ENCODE assay signal across 25 cellular contexts in the genomic region with DNA sequence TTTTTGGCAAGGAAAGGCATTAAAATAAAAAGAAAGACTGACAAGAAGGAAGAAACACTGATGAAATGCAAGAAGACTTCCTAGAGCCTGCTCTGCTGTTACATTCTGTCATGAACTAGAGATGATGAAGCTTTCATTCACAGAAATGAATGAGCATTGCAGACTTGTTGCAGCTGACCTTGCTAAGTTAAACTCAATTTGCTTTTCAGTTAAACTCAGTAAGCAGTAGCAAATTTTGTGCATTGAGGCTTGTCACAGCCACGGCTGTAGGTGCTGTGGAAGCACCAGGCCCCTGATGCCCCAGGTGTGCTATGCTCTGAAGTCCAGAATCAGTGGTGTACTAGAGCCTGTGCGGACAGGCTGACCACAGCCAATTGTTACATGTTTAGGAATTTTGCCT. TPM values are rescaled to one million over a fixed set of nuclear protein-coding genes. Genes with fewer than 3 reads are reported as not detected.
DNase-seq lines count a peak whose midpoint lies in the region; FAIRE-seq and TF ChIP-seq lines count a peak whose summit lies in the region.
"Had no signal": no experiment of that assay in that cellular context is flagged by ENCODE, and none has a peak within 500 bp of the region (broad histone marks: within the 10 kb centered on the region; RNA-seq: fewer than 3 reads in every experiment).

No MANE protein-coding gene starts in this region.

- H2BK12ac ChIP-seq in H1 (ENCODE audit: low read depth, low read length): no peak overlapping the region

- peaks cover 12% of the 10 kb centered on the region for H3K4me1 Mint-ChIP-seq in activated CD4-positive, alpha-beta memory T cell treated with anti-CD3 and anti-CD28 coated beads, Interleukin-2, amount 10 ng/mL, durations not matched to agents 7 days and 5 days

- no peaks in the 10 kb centered on the region for H3K9me3 ChIP-seq in OCI-LY7 (ENCODE audit: low read length)
- no peaks in the 10 kb centered on the region for H3K9me3 ChIP-seq in H1 (ENCODE audit: insufficient read depth in 2 of 2, low read depth in 1 of 2, low read length in 1 of 2)
- H3K9me3 ChIP-seq: A549; BE2C; BLaER1 treated with 17β-estradiol and CSF1 and Interleukin-3, amounts not matched to agents 10 nM and 100 nM; HAP-1 had no signal

- H2BK5ac ChIP-seq in H1 (ENCODE audit: low read depth, low read length): no peak overlapping the region

- no peaks in the 10 kb centered on the region for H3K79me1 ChIP-seq in H1 (ENCODE audit: low read depth, low read length)

- no peak overlapping the region for H4K8ac ChIP-seq in H1 (ENCODE audit: extremely low read depth, insufficient read depth, low read length)

- H2AFZ ChIP-seq in OCI-LY7 (ENCODE audit: low read length): no peak overlapping the region
- 0 out of 2 replicates have a peak overlapping the region, but pooled peaks have one; percentile 69 for H2AFZ ChIP-seq in H1 (ENCODE audit: low read length)

- H3K9ac ChIP-seq in H1 (replicated peaks in 1 of 4; ENCODE audit: extremely low read depth in 1 of 4, low read depth in 3 of 4, low read length in 3 of 4): no peak overlapping the region
- H3K9ac ChIP-seq: BLaER1 treated with 17β-estradiol and CSF1 and Interleukin-3, amounts not matched to agents 10 nM and 100 nM had no signal

- peaks cover 2% of the 10 kb centered on the region for H3K27me3 Mint-ChIP-seq in activated CD4-positive, alpha-beta memory T cell treated with anti-CD3 and anti-CD28 coated beads, Interleukin-2, amount 10 ng/mL, durations not matched to agents 7 days and 5 days

- TF ChIP-seq RAD21 in H1 (IDR thresholded peaks at IDR 0.05 in 1 of 2, conservative IDR thresholded peaks at IDR 0.05 in 1 of 2; ENCODE audit: low read depth in 2 of 2, low read length in 2 of 2): no peak

- no peaks in the 10 kb centered on the region for H3K36me3 Mint-ChIP-seq in activated CD4-positive, alpha-beta memory T cell treated with anti-CD3 and anti-CD28 coated beads, Interleukin-2, amount 10 ng/mL, durations not matched to agents 7 days and 5 days (ENCODE audit: low read depth)
- H3K36me3 Mint-ChIP-seq: CD14-positive monocyte; CD8-positive, alpha-beta memory T cell had no signal

- H2BK20ac ChIP-seq in H1 (ENCODE audit: low read length): no peak overlapping the region

- H3K4me3 ChIP-seq in OCI-LY7 (ENCODE audit: low read depth, low read length, poor library complexity, severe bottlenecking) (no peak overlapping the region), H1 (ENCODE audit: extremely low read depth in 1 of 4, insufficient read depth in 2 of 4, low read depth in 3 of 4, low read length in 4 of 4) (no peak overlapping the region)
- H3K4me3 ChIP-seq: A549; BLaER1 treated with 17β-estradiol and CSF1 and Interleukin-3, amounts not matched to agents 10 nM and 100 nM; GM12878; GM23338; HAP-1 had no signal

- WGBS in H1 (ENCODE audit: extremely low coverage in 1 of 2, insufficient coverage in 1 of 2, insufficient read length in 1 of 2, insufficient replicate concordance in 2 of 2, low coverage in 1 of 2, low lambda C conversion rate in 2 of 2, missing lambda C conversion rate in 1 of 2), 2 experiments: 95% methylated on average over 2 of the region's 2 CpGs; no CpG with 5 or more reads in 1 of the 2 experiments

- H3K14ac ChIP-seq in H1 (ENCODE audit: insufficient read length): no peak overlapping the region

- CTCF ChIA-PET in OCI-LY7 (lab: Charles Lee; ENCODE audit: unreplicated experiment) (interaction anchor here (1.1 kb wide), 1 partner anchor 25 kb away, joined by 3 read pairs; no protein-coding TSS in a partner anchor), H1 (lab: Charles Lee; ENCODE audit: partially characterized antibody) (interaction anchor here (1.8 to 3.6 kb wide), 2 partner anchors 12 to 40 kb away, joined by 6 to 12 read pairs; no protein-coding TSS in a partner anchor)
- CTCF ChIA-PET in activated CD4-positive, alpha-beta memory T cell treated with anti-CD3 and anti-CD28 coated beads, Interleukin-2, amount 10 ng/mL, durations not matched to agents 7 days and 5 days (lab: Charles Lee): no interaction called here

- H3K9me2 ChIP-seq in OCI-LY7 (ENCODE audit: insufficient read depth, low read length): no peaks in the 10 kb centered on the region

- no peak overlapping the region for H4K91ac ChIP-seq in H1 (replicated peaks; ENCODE audit: insufficient read length, low read length)

- TF ChIP-seq POLR2A in H1 (IDR thresholded peaks at IDR 0.05; ENCODE audit: control extremely low read depth in 1 of 2, low read depth in 2 of 2, low read length in 2 of 2): no peak

- no peak overlapping the region for H2AK5ac ChIP-seq in H1 (ENCODE audit: low read depth, low read length)

- intact Hi-C loops in OCI-LY7 (cut with micrococcal nuclease; ENCODE audit: unreplicated experiment): no loop called here

- no peak overlapping the region for H2BK120ac ChIP-seq in H1 (replicated peaks; ENCODE audit: low read depth, low read length)

- no peaks in the 10 kb centered on the region for H3K27me3 ChIP-seq in H1 (replicated peaks in 1 of 4; ENCODE audit: control insufficient read depth in 3 of 4, extremely low read depth in 1 of 4, insufficient read depth in 3 of 4, low read length in 3 of 4)
- H3K27me3 ChIP-seq: BLaER1 treated with 17β-estradiol and CSF1 and Interleukin-3, amounts not matched to agents 10 nM and 100 nM had no signal

- no peak overlapping the region for H3K4me3 Mint-ChIP-seq in activated CD4-positive, alpha-beta memory T cell treated with anti-CD3 and anti-CD28 coated beads, Interleukin-2, amount 10 ng/mL, durations not matched to agents 7 days and 5 days
- H3K4me3 Mint-ChIP-seq: CD14-positive monocyte; CD4-positive, alpha-beta T cell; CD8-positive, alpha-beta memory T cell; GM23338; HFFc6 had no signal

- H3K27ac ChIP-seq in OCI-LY7 (ENCODE audit: low read depth, low read length, poor library complexity, severe bottlenecking) (no peak overlapping the region), H1 (ENCODE audit: low read depth, low read length) (no peak overlapping the region)
- H3K27ac ChIP-seq: A549; BLaER1 treated with 17β-estradiol and CSF1 and Interleukin-3, amounts not matched to agents 10 nM and 100 nM had no signal

- TF ChIP-seq CTCF in OCI-LY7 (conservative IDR thresholded peaks at IDR 0.05; ENCODE audit: low read length) (no peak), H1 (IDR thresholded peaks at IDR 0.05; ENCODE audit: control extremely low read depth in 1 of 3, insufficient read depth in 1 of 3, low read depth in 1 of 3, low read length in 3 of 3) (no peak)

- H3K18ac ChIP-seq in H1 (ENCODE audit: extremely low read depth, low read length): no peak overlapping the region

- no peak for TF ChIP-seq EP300 in H1 (IDR thresholded peaks at IDR 0.05; ENCODE audit: borderline replicate concordance in 1 of 2, low read depth in 2 of 2, low read length in 2 of 2)

- H3K79me2 ChIP-seq in OCI-LY7 (ENCODE audit: insufficient read depth, low read depth, low read length): no peaks in the 10 kb centered on the region
- H3K79me2 ChIP-seq in H1 (ENCODE audit: control insufficient read depth in 1 of 2, insufficient read depth in 2 of 2, low read length in 2 of 2): no peaks in the 10 kb centered on the region

- no peak overlapping the region for H3K27ac Mint-ChIP-seq in activated CD4-positive, alpha-beta memory T cell treated with anti-CD3 and anti-CD28 coated beads, Interleukin-2, amount 10 ng/mL, durations not matched to agents 7 days and 5 days
- H3K27ac Mint-ChIP-seq: CD14-positive monocyte; CD4-positive, alpha-beta T cell; GM23338; HFFc6 had no signal

- H3K36me3 ChIP-seq in OCI-LY7 (ENCODE audit: insufficient read depth, low read length) (no peaks in the 10 kb centered on the region), H1 (ENCODE audit: control insufficient read depth in 2 of 4, insufficient read depth in 4 of 4, low read length in 3 of 4) (no peaks in the 10 kb centered on the region)
- H3K36me3 ChIP-seq: BE2C; BLaER1 treated with 17β-estradiol and CSF1 and Interleukin-3, amounts not matched to agents 10 nM and 100 nM; HAP-1 had no signal

- no peak overlapping the region for H2BK15ac ChIP-seq in H1 (ENCODE audit: low read length)

- H3K4me2 ChIP-seq in OCI-LY7 (ENCODE audit: low read length): 0 out of 2 replicates have a peak overlapping the region, but pooled peaks have one; percentile 1
- H3K4me2 ChIP-seq in H1 (ENCODE audit: insufficient read depth in 1 of 2, low read depth in 2 of 2, low read length in 2 of 2): no peak overlapping the region
- H3K4me2 ChIP-seq: A549; BLaER1 treated with 17β-estradiol and CSF1 and Interleukin-3, amounts not matched to agents 10 nM and 100 nM; GM23338 had no signal

- FAIRE-seq in GM18507 (lab: Jason Lieb, UNC) (peak; percentile 24), H1 (lab: Jason Lieb, UNC) (no peak)
- FAIRE-seq: A549, D721Med, GM12878, H54 had no signal

- no peak overlapping the region for H4K5ac ChIP-seq in H1 (ENCODE audit: insufficient read length, low read depth, low read length)

- no peaks in the 10 kb centered on the region for H3K23me2 ChIP-seq in H1 (ENCODE audit: low read depth, low read length)

- BruUV-seq in OCI-LY7 (replicated peaks; lab: Mats Ljungman, UMichigan): no TSS peak

- H4K20me1 ChIP-seq in OCI-LY7 (ENCODE audit: insufficient read depth, low read length) (no peaks in the 10 kb centered on the region), H1 (replicated peaks in 1 of 2; ENCODE audit: control insufficient read depth in 1 of 2, insufficient read depth in 2 of 2, low read length in 2 of 2) (no peaks in the 10 kb centered on the region)
- H4K20me1 ChIP-seq: BLaER1 treated with 17β-estradiol and CSF1 and Interleukin-3, amounts not matched to agents 10 nM and 100 nM had no signal

- POLR2A ChIA-PET in OCI-LY7 (lab: Charles Lee) (interaction anchor here (2.1 kb wide), 1 partner anchor 19 kb away, joined by 5 read pairs; no protein-coding TSS in a partner anchor), H1 (lab: Charles Lee; ENCODE audit: partially characterized antibody) (no interaction called here)
- POLR2A ChIA-PET in activated CD4-positive, alpha-beta memory T cell treated with anti-CD3 and anti-CD28 coated beads, Interleukin-2, amount 10 ng/mL, durations not matched to agents 7 days and 5 days (lab: Charles Lee): no interaction called here

- H3K23ac ChIP-seq in H1 (ENCODE audit: insufficient read length): no peak overlapping the region

- H3K9me3 Mint-ChIP-seq in activated CD4-positive, alpha-beta memory T cell treated with anti-CD3 and anti-CD28 coated beads, Interleukin-2, amount 10 ng/mL, durations not matched to agents 7 days and 5 days: no peaks in the 10 kb centered on the region
- H3K9me3 Mint-ChIP-seq: CD14-positive monocyte; CD4-positive, alpha-beta T cell; CD8-positive, alpha-beta memory T cell; GM23338 had no signal

- no peak overlapping the region for H3K4ac ChIP-seq in H1 (replicated peaks; ENCODE audit: insufficient read length, low read depth, low read length)

- no peak for DNase-seq in GM18507 (ENCODE audit: extremely low spot score, insufficient read length, low read depth)
- peak; percentile 16 for DNase-seq in OCI-LY7 (ENCODE audit: low spot score)
- DNase-seq in H1 (ENCODE audit: low read depth in 1 of 2, low spot score in 2 of 2): no peak
- no peak for DNase-seq in activated CD4-positive, alpha-beta memory T cell treated with anti-CD3 and anti-CD28 coated beads, Interleukin-2, amount 10 ng/mL, durations not matched to agents 7 days and 5 days
- DNase-seq in SW480 (ENCODE audit: low spot score): no peak
- no peak for DNase-seq in occipital lobe (lab: John Stamatoyannopoulos, UW)
- DNase-seq: 8988T; ACHN; AML-193; BE2C; CD4-positive, alpha-beta T cell; CD8-positive, alpha-beta memory T cell; DMS 273 treated with DMSO at 0.1 percent for 48 hours; DMS79; EL; GDM1; HFFc6 had no signal

- peaks cover 6% of the 10 kb centered on the region for H3K4me1 ChIP-seq in OCI-LY7 (ENCODE audit: insufficient read depth, low read length, poor library complexity, severe bottlenecking)
- peaks cover 0 to 7% (median 2%) of the 10 kb centered on the region in 4 experiments; a peak in 3 of 7 replicates for H3K4me1 ChIP-seq in H1 (replicated peaks in 1 of 4; ENCODE audit: control insufficient read depth in 3 of 4, insufficient read depth in 4 of 4, low read length in 3 of 4)
- H3K4me1 ChIP-seq: A549; BE2C; BLaER1 treated with 17β-estradiol and CSF1 and Interleukin-3, amounts not matched to agents 10 nM and 100 nM; HAP-1 had no signal

- no peak overlapping the region for H3K56ac ChIP-seq in H1 (replicated peaks; ENCODE audit: insufficient read length, low read depth, low read length)

RNA-seq across cellular contexts. Expression of a gene that starts 39.6 kb away (rescaled TPM):
- total RNA-seq in OCI-LY7 (2014; rRNA removed; shearing (Covaris generic)): 123 and 132 TPM in 2 replicates
- total RNA-seq in OCI-LY7 (2022) (60.9 and 62.3 TPM in 2 replicates), occipital lobe (39.3 TPM)
- total RNA-seq in H1 (2021; fragmentation: NEBNext Ultra II Directional; extraction: Animal tissue kit (Norgen Biotek cat#: 25700)): 63.4 and 73.6 TPM in 2 replicates
- 29.5 and 40.2 TPM in 2 replicates for polyA plus RNA-seq in H1 (2011; rRNA removed)
- 69.0 TPM for polyA plus RNA-seq in H1 (2011; cell fraction: cytosol; rRNA removed)
- polyA plus RNA-seq in H1 (2011; cell fraction: nucleus; rRNA removed): 14.9 TPM
- 78.8 to 206 TPM (median 86.8 TPM) in 4 replicates for polyA plus RNA-seq in H1 (2012, experiment 1 of 2)
- 25.7 TPM for polyA plus RNA-seq in H1 (2012, experiment 2 of 2)
- 53.9 TPM for polyA plus RNA-seq in H1 (2013, experiment 1 of 2)
- polyA plus RNA-seq in H1 (2013, experiment 2 of 2): 58.0 TPM
- 17.8 and 22.4 TPM in 2 replicates for polyA minus RNA-seq in H1 (2011; rRNA and poly(A)+ RNA removed)
- polyA minus RNA-seq in H1 (2011; cell fraction: cytosol; rRNA and poly(A)+ RNA removed): 13.9 TPM
- polyA minus RNA-seq in H1 (2011; cell fraction: nucleus; rRNA and poly(A)+ RNA removed): 76.5 TPM
- 10 to 100 TPM; 47.6 to 50.5 TPM for total RNA-seq in activated CD4-positive, alpha-beta memory T cell treated with anti-CD3 and anti-CD28 coated beads, Interleukin-2, amount 10 ng/mL, durations not matched to agents 7 days and 5 days
